ENCODE assay signal across 8 cellular contexts in the genomic region with DNA sequence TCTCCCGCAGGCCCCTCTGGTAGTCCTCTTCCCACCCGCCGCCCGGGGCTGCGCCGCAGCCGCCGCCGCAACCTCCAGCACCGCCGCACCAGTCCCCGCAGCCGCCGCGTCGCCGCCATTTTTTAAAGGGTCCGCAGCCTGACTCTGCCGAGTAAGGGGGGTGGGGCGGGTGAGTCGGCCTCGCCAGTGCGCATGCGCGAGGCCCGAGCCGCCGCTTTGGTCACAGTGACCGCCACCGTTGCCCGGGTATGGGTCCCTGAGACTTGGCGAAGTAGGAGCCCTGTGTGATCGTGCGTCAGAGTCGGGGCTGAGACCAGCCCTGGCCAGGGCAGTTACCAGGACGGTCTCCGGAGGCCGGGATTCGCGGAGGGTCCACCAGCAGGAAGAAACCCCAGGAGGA.
DNase-seq lines count a peak whose midpoint lies in the region; ATAC-seq and TF ChIP-seq lines count a peak whose summit lies in the region.
"Not testable (repeated sequence)": the region's sequence is repeated elsewhere in the genome, so short reads cannot be mapped to it uniquely, and the experiment has no call there.

No MANE protein-coding gene starts in this region.

- H3K27ac Mint-ChIP-seq in T-helper 17 cell (peak overlapping the region; percentile 89), memory B cell (peak overlapping the region; percentile 93)
- H3K27ac Mint-ChIP-seq in type B pancreatic cell: not testable (repeated sequence)

- peak overlapping the region in 7 of 8 donors; percentile 80 to 88 (median 85) for H3K27ac ChIP-seq in spleen

- WGBS in spleen, 5 donors: 1 to 3% methylated on average over 25 to 30 of the region's 40 CpGs; no CpG with 5 or more reads in 3 of the 5 donors

- H3K9me3 Mint-ChIP-seq in memory B cell, type B pancreatic cell: not testable (repeated sequence)

- peaks cover 0 to 19% (median 6%) of the 10 kb centered on the region in 6 donors for H3K4me1 ChIP-seq in spleen

- not testable (repeated sequence) for H3K36me3 Mint-ChIP-seq in T-helper 17 cell (ENCODE audit: low read depth); memory B cell; type B pancreatic cell

- not testable (repeated sequence) for H3K4me1 Mint-ChIP-seq in T-helper 17 cell; memory B cell; type B pancreatic cell (ENCODE audit: unreplicated experiment)

- ATAC-seq in T-helper 17 cell; memory B cell (ENCODE audit: low read depth): not testable (repeated sequence)

- intact Hi-C loops in spleen (cut with DNase I; ENCODE audit: low total_unique reads): not testable (repeated sequence)

- not testable (repeated sequence) for H3K9me3 ChIP-seq in T-helper 17 cell (ENCODE audit: control insufficient read depth, low read length, poor library complexity, severe bottlenecking); spleen

- not testable (repeated sequence) for H3K27me3 ChIP-seq in GM06990 (replicated peaks; ENCODE audit: control insufficient read depth, insufficient read depth, low read length); spleen (replicated peaks in 1 of 7)

- DNase-seq in GM06990 (ENCODE audit: extremely low read depth, insufficient read length) (peak; percentile 86), NCI-H187 (lab: John Stamatoyannopoulos, UW) (peak; percentile 3 to 28), T-helper 17 cell (peak; percentile 62 to 72 (median 68)), activated gamma-delta T cell treated with Interleukin-2 at 50 U/mL for 16 hours (peak; percentile 79), memory B cell (ENCODE audit: low spot score in 2 of 2) (peak; percentile 63 to 76), spleen (peak; percentile 96), type B pancreatic cell (ENCODE audit: extremely low spot score, unreplicated experiment) (peak; percentile 86)
- DNase-seq in epithelial cell of proximal tubule (ENCODE audit: low read depth): not testable (repeated sequence)

- H3K4me3 Mint-ChIP-seq in T-helper 17 cell (peak overlapping the region; percentile 97), memory B cell (peak overlapping the region; percentile 96), type B pancreatic cell (peak overlapping the region; percentile 95)

- not testable (repeated sequence) for TF ChIP-seq CTCF in GM06990 (IDR thresholded peaks at IDR 0.05; ENCODE audit: insufficient read depth, low read length, poor library complexity, severe bottlenecking); epithelial cell of proximal tubule (conservative IDR thresholded peaks at IDR 0.05; ENCODE audit: low read depth, low read length); spleen (IDR thresholded peaks at IDR 0.05 in 8 of 11, conservative IDR thresholded peaks at IDR 0.05 in 3 of 11); type B pancreatic cell (conservative IDR thresholded peaks at IDR 0.05)

- H3K27me3 Mint-ChIP-seq in T-helper 17 cell, memory B cell, type B pancreatic cell: not testable (repeated sequence)

- H3K4me3 ChIP-seq in GM06990 (replicated peaks; ENCODE audit: low read depth, low read length) (peak overlapping the region; percentile 82), epithelial cell of proximal tubule (ENCODE audit: low read depth, low read length) (peak overlapping the region; percentile 58), spleen (peak overlapping the region in 7 of 8 donors; percentile 42 to 79 (median 63))

- peak in 1 of 3 donors; percentile 60 for TF ChIP-seq POLR2A in spleen (IDR thresholded peaks at IDR 0.05)

- not testable (repeated sequence) for H3K36me3 ChIP-seq in GM06990 (ENCODE audit: control insufficient read depth, insufficient read depth, low read length); spleen
